8 cellular contexts compared by ENCODE assay signal in the genomic region with DNA sequence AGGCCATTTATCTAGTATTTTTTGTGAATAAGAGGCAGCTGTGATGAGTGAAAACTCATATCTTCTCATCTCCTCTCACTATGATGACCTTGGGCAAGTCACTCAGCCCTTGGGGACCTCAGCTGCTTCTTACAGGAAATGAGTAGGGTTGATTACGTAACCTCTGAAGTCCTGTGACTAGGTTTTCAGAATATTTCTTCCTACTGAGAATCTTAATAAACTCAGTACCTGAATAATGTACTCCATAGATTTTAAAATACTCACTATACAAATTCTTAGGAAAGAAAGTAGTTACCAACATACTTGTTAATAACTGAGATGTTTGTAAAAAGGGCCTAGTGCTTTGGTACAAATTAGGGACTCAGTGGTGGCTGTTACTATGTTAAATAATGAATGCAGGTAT.
DNase-seq lines count a peak whose midpoint lies in the region; ATAC-seq and TF ChIP-seq lines count a peak whose summit lies in the region.

No MANE protein-coding gene starts in this region.

- no CpG with 5 or more reads among the region's 1 CpG for WGBS in neuronal stem cell (ENCODE audit: extremely low coverage in 2 of 2, insufficient read length in 2 of 2, insufficient replicate concordance in 1 of 2), 2 donors

- no peaks in the 10 kb centered on the region for H4K20me1 ChIP-seq in OCI-LY7 (ENCODE audit: insufficient read depth, low read length)

- CTCF ChIA-PET in OCI-LY7 (lab: Charles Lee; ENCODE audit: unreplicated experiment) = no interaction called here

- no peak overlapping the region for H4K8ac ChIP-seq in neuronal stem cell (ENCODE audit: low read depth, low read length)

- no peak overlapping the region for H2BK5ac ChIP-seq in neuronal stem cell (ENCODE audit: low read length)

- no peak overlapping the region for H2BK15ac ChIP-seq in neuronal stem cell (ENCODE audit: low read length)

- DNase-seq in activated gamma-delta T cell treated with Interleukin-2 at 50 U/mL for 16 hours = peak; percentile 21
- no peak for DNase-seq in activated gamma-delta T cell (lab: John Stamatoyannopoulos, UW)
- peak; percentile 76 for DNase-seq in OCI-LY7 (ENCODE audit: low spot score)
- DNase-seq in brain microvascular endothelial cell = peak; percentile 81
- peak; percentile 70 for DNase-seq in myocyte (ENCODE audit: low read depth)
- no peak for DNase-seq in neuronal stem cell (ENCODE audit: low spot score)
- DNase-seq in NCI-H526 (lab: John Stamatoyannopoulos, UW) = no peak

- in situ Hi-C loops in brain microvascular endothelial cell (cut with HindIII; ENCODE audit: low pct_ligation_motif_present, low sequenced_read_pairs) = no loop called here

- H3K9me2 ChIP-seq in OCI-LY7 (ENCODE audit: insufficient read depth, low read length) = no peaks in the 10 kb centered on the region

- H3K4me3 ChIP-seq in OCI-LY7 (ENCODE audit: low read depth, low read length, poor library complexity, severe bottlenecking) = no peak overlapping the region
- H3K4me3 ChIP-seq in brain microvascular endothelial cell (ENCODE audit: low read depth, low read length) = no peak overlapping the region
- no peak overlapping the region for H3K4me3 ChIP-seq in neuronal stem cell (ENCODE audit: low read length in 2 of 2)

- H3K4me2 ChIP-seq in OCI-LY7 (ENCODE audit: low read length) = peak overlapping the region; percentile 43
- no peak overlapping the region for H3K4me2 ChIP-seq in neuronal stem cell (ENCODE audit: insufficient read depth, low read length, poor library complexity, severe bottlenecking)

- peaks cover 44% of the 10 kb centered on the region for H3K36me3 ChIP-seq in OCI-LY7 (ENCODE audit: insufficient read depth, low read length)
- H3K36me3 ChIP-seq in brain microvascular endothelial cell (replicated peaks) = peaks cover 19% of the 10 kb centered on the region
- H3K36me3 ChIP-seq in neuronal stem cell (replicated peaks in 1 of 2; ENCODE audit: control insufficient read depth in 2 of 2, insufficient read depth in 2 of 2, low read length in 2 of 2) = peaks cover 8 to 37% of the 10 kb centered on the region in 2 donors

- no peak overlapping the region for H3K9ac ChIP-seq in neuronal stem cell (ENCODE audit: low read depth, low read length, poor library complexity)

- no peak overlapping the region for H2BK12ac ChIP-seq in neuronal stem cell (ENCODE audit: low read length)

- H3K4me1 ChIP-seq in OCI-LY7 (ENCODE audit: insufficient read depth, low read length, poor library complexity, severe bottlenecking) = peaks cover 43% of the 10 kb centered on the region
- H3K4me1 ChIP-seq in neuronal stem cell (ENCODE audit: control insufficient read depth in 2 of 2, insufficient read depth in 1 of 2, low read depth in 1 of 2, low read length in 2 of 2) = peaks cover 0 to 4% of the 10 kb centered on the region in 2 donors

- H2BK120ac ChIP-seq in neuronal stem cell (ENCODE audit: low read depth, low read length) = no peak overlapping the region

- H3K4ac ChIP-seq in neuronal stem cell (ENCODE audit: low read length) = no peak overlapping the region

- POLR2A ChIA-PET in OCI-LY7 (lab: Charles Lee) = interaction anchor here (1.4 kb wide), 1 partner anchor 18 kb away, joined by 4 read pairs; no protein-coding TSS in a partner anchor

- H3K9me3 ChIP-seq in OCI-LY7 (ENCODE audit: low read length) (no peaks in the 10 kb centered on the region), neuronal stem cell (replicated peaks in 1 of 2; ENCODE audit: control insufficient read depth in 2 of 2, insufficient read depth in 1 of 2, low read depth in 1 of 2, low read length in 2 of 2) (no peaks in the 10 kb centered on the region)

- peak; percentile 68 for ATAC-seq in HG02852 (IDR thresholded peaks at IDR 0.05; ENCODE audit: unreplicated experiment)

- no peak overlapping the region for H3K23ac ChIP-seq in neuronal stem cell (ENCODE audit: low read depth, low read length, poor library complexity)

- TF ChIP-seq CTCF in OCI-LY7 (conservative IDR thresholded peaks at IDR 0.05; ENCODE audit: low read length) = no peak
- no peak for TF ChIP-seq CTCF in brain microvascular endothelial cell (IDR thresholded peaks at IDR 0.05; ENCODE audit: low read depth, low read length, missing control alignments)

- H4K91ac ChIP-seq in neuronal stem cell (ENCODE audit: low read depth, low read length, poor library complexity) = no peak overlapping the region

- no peaks in the 10 kb centered on the region for H3K79me2 ChIP-seq in OCI-LY7 (ENCODE audit: insufficient read depth, low read depth, low read length)

- intact Hi-C loops in OCI-LY7 (cut with micrococcal nuclease; ENCODE audit: unreplicated experiment) = no loop called here

- H3K18ac ChIP-seq in neuronal stem cell (ENCODE audit: low read length) = no peak overlapping the region

- no peaks in the 10 kb centered on the region for H3K27me3 ChIP-seq in brain microvascular endothelial cell (replicated peaks)
- H3K27me3 ChIP-seq in neuronal stem cell (ENCODE audit: control insufficient read depth in 3 of 3, insufficient read depth in 3 of 3, low read depth in 1 of 3, low read length in 3 of 3) = no peaks in the 10 kb centered on the region

- H3K79me1 ChIP-seq in neuronal stem cell (ENCODE audit: low read depth, low read length) = no peaks in the 10 kb centered on the region

- BruUV-seq in OCI-LY7 (replicated peaks; lab: Mats Ljungman, UMichigan) = no TSS peak

- H3K27ac ChIP-seq in OCI-LY7 (ENCODE audit: low read depth, low read length, poor library complexity, severe bottlenecking) (peak overlapping the region; percentile 5), brain microvascular endothelial cell (peak overlapping the region; percentile 89), neuronal stem cell (replicated peaks; ENCODE audit: low read length) (no peak overlapping the region)

- no peak overlapping the region for H2AK5ac ChIP-seq in neuronal stem cell (ENCODE audit: low read depth, low read length)

- H2AFZ ChIP-seq in OCI-LY7 (ENCODE audit: low read length) (no peak overlapping the region), neuronal stem cell (ENCODE audit: low read length) (no peak overlapping the region)

- no peak overlapping the region for H3K14ac ChIP-seq in neuronal stem cell (ENCODE audit: low read length)

Comparison
In these comparisons a context has a peak if more than half of its experiments do, and no peak if none do; other contexts are left out.
1. DNase-seq: peak in activated gamma-delta T cell treated with Interleukin-2 at 50 U/mL for 16 hours (single experiment), OCI-LY7 (single experiment), brain microvascular endothelial cell (single experiment) and myocyte (single experiment); none in activated gamma-delta T cell (single experiment), neuronal stem cell (single experiment) and NCI-H526 (0 of 2).